Comparison of ENCODE assay signal across 6 cellular contexts in genomic region chr2:110248081-110248795, GRCh38. TPM values are rescaled to one million over a fixed set of nuclear protein-coding genes. Genes with fewer than 3 reads are reported as not detected.
DNase-seq lines count a peak whose midpoint lies in the region; ATAC-seq, FAIRE-seq and TF ChIP-seq lines count a peak whose summit lies in the region.
"Not testable (repeated sequence)": the region's sequence is repeated elsewhere in the genome, so short reads cannot be mapped to it uniquely, and the experiment has no call there.

No MANE protein-coding gene starts in this region.

- H3K27ac ChIP-seq in astrocyte (ENCODE audit: low read depth, low read length); heart left ventricle; testis: not testable (repeated sequence)

- intact Hi-C loops in heart left ventricle (cut with DNase I); testis (cut with DNase I; ENCODE audit: low total_unique reads): not testable (repeated sequence)

- H3K4me3 Mint-ChIP-seq in astrocyte (ENCODE audit: unreplicated experiment): not testable (repeated sequence)

- FAIRE-seq in astrocyte (lab: Jason Lieb, UNC): not testable (repeated sequence)

- H3K79me2 ChIP-seq in astrocyte (ENCODE audit: insufficient read depth, low read length): not testable (repeated sequence)

- not testable (repeated sequence) for H3K36me3 Mint-ChIP-seq in astrocyte (ENCODE audit: low read depth, unreplicated experiment)

- peak; percentile 8 for DNase-seq in astrocyte (ENCODE audit: low read depth)
- peak; percentile 1 to 4 for DNase-seq in cardiac fibroblast (ENCODE audit: low read depth in 2 of 2)
- peak; percentile 12 for DNase-seq in fibroblast of mammary gland (ENCODE audit: low read depth)
- peak in 4 of 5 donors; percentile 15 to 37 (median 24) for DNase-seq in heart left ventricle
- DNase-seq in iris pigment epithelial cell (ENCODE audit: low read depth): peak; percentile 15
- DNase-seq in testis: peak; percentile 19

- not testable (repeated sequence) for H3K9me3 Mint-ChIP-seq in astrocyte (ENCODE audit: unreplicated experiment)

- TF ChIP-seq CTCF in astrocyte (IDR thresholded peaks at IDR 0.05; ENCODE audit: insufficient read depth, low read depth, low read length); cardiac fibroblast (IDR thresholded peaks at IDR 0.05; ENCODE audit: low read depth, low read length); fibroblast of mammary gland (conservative IDR thresholded peaks at IDR 0.05; ENCODE audit: control insufficient read depth, insufficient read depth, low read depth, low read length); heart left ventricle (IDR thresholded peaks at IDR 0.05); testis (IDR thresholded peaks at IDR 0.05): not testable (repeated sequence)

- H2AFZ ChIP-seq in astrocyte (ENCODE audit: low read depth, low read length): not testable (repeated sequence)

- not testable (repeated sequence) for H3K4me2 ChIP-seq in astrocyte (ENCODE audit: low read length)

- H3K4me3 ChIP-seq in astrocyte (ENCODE audit: insufficient read depth, low read depth, low read length); cardiac fibroblast (replicated peaks in 1 of 2; ENCODE audit: low read depth in 2 of 2, low read length in 2 of 2); fibroblast of mammary gland (ENCODE audit: control insufficient read depth, low read depth, low read length); heart left ventricle; testis: not testable (repeated sequence)

- H3K4me1 Mint-ChIP-seq in astrocyte (ENCODE audit: low read depth, unreplicated experiment): not testable (repeated sequence)

- H3K36me3 ChIP-seq in astrocyte (ENCODE audit: insufficient read depth, low read length); heart left ventricle; testis (ENCODE audit: low read depth, missing control alignments): not testable (repeated sequence)

- peak in 3 of 4 donors; percentile 37 to 59 (median 55) for ATAC-seq in heart left ventricle

- not testable (repeated sequence) for H4K20me1 ChIP-seq in astrocyte (ENCODE audit: insufficient read depth, low read length)

- H3K27ac Mint-ChIP-seq in astrocyte (ENCODE audit: unreplicated experiment): not testable (repeated sequence)

- not testable (repeated sequence) for TF ChIP-seq POLR2A in heart left ventricle (IDR thresholded peaks at IDR 0.05); testis (IDR thresholded peaks at IDR 0.05)

- not testable (repeated sequence) for H3K27me3 Mint-ChIP-seq in astrocyte (ENCODE audit: low read depth, unreplicated experiment)

- H3K27me3 ChIP-seq in astrocyte (ENCODE audit: insufficient read depth, low read length); heart left ventricle; testis: not testable (repeated sequence)

- H3K9me3 ChIP-seq in astrocyte (ENCODE audit: insufficient read depth, low read depth, low read length); heart left ventricle; testis: not testable (repeated sequence)

- WGBS in heart left ventricle, 4 donors: 57 to 75% (median 65%) methylated on average over 6 of the region's 7 CpGs
- WGBS in testis, 2 donors: 64 to 83% methylated on average over 3 to 6 of the region's 7 CpGs

- not testable (repeated sequence) for H3K4me1 ChIP-seq in astrocyte (ENCODE audit: insufficient read depth, low read length); heart left ventricle; testis

- H3K9ac ChIP-seq in astrocyte (ENCODE audit: low read length): not testable (repeated sequence)

RNA-seq across cellular contexts. Expression of gene MTLN, which starts 35.9 kb away (rescaled TPM):
- total RNA-seq in astrocyte: 20.3 and 22.2 TPM in 2 replicates
- 100 to 1,000 TPM; 106 to 217 (median 158) TPM for total RNA-seq in heart left ventricle
- 100 to 1,000 TPM; 330 to 927 TPM for polyA plus RNA-seq in heart left ventricle
- 10 to 100 TPM; 67.7 to 70.3 TPM for total RNA-seq in testis
- polyA plus RNA-seq in testis (ENCODE audit: insufficient read depth, low read depth, low replicate concordance): 44.4 TPM

RNA-seq across cellular contexts. Expression of gene NPHP1, which starts 43.4 kb away (rescaled TPM):
- total RNA-seq in astrocyte: 3.3 and 4.9 TPM in 2 replicates
- total RNA-seq in heart left ventricle: 1 to 10 TPM; 4.7 to 7.9 (median 5.8) TPM
- polyA plus RNA-seq in heart left ventricle: 1 to 10 TPM; 5.4 to 5.5 TPM
- total RNA-seq in testis: 10 to 100 TPM; 19.7 to 24.5 TPM
- 56.5 TPM for polyA plus RNA-seq in testis (ENCODE audit: insufficient read depth, low read depth, low replicate concordance)
